Comparison of ENCODE assay signal across 8 cellular contexts in genomic region chr3:11719406-11720219, GRCh38.
A peak's percentile ranks its signal among the peaks of the same experiment; 100 is the strongest.
DNase-seq lines count a peak whose midpoint lies in the region; TF ChIP-seq lines count a peak whose summit lies in the region.

No MANE protein-coding gene starts in this region.

- no peak for TF ChIP-seq CTCF in H9 (conservative IDR thresholded peaks at IDR 0.05)
- TF ChIP-seq CTCF in VCaP (conservative IDR thresholded peaks at IDR 0.05) = no peak

- peaks cover 0 to 4% (median 0%) of the 10 kb centered on the region in 3 experiments; a peak in 2 of 7 replicates for H3K36me3 Mint-ChIP-seq in H9 (ENCODE audit: insufficient read depth in 1 of 3, low read depth in 3 of 3)

- H3K79me2 ChIP-seq in H9 (ENCODE audit: insufficient read depth, low read length) = peaks cover 2% of the 10 kb centered on the region; the same call in 1 of the 2 replicates

- H3K4me1 Mint-ChIP-seq in H9 = peaks cover 38 to 40% of the 10 kb centered on the region in 2 experiments

- H3K9me3 ChIP-seq in H9 (ENCODE audit: control insufficient read depth, low read depth, low read length) (no peaks in the 10 kb centered on the region), MG63 (no peaks in the 10 kb centered on the region), iPS-18a (ENCODE audit: control insufficient read depth, low read depth, low read length) (no peaks in the 10 kb centered on the region), skeletal muscle satellite cell (replicated peaks; ENCODE audit: low read length) (no peaks in the 10 kb centered on the region)

- H3K14ac ChIP-seq in H9 (ENCODE audit: insufficient read depth, low read length) = no peak overlapping the region

- peak overlapping the region; percentile 84 for H3K4me2 ChIP-seq in H9 (ENCODE audit: insufficient read depth, insufficient read length, low read length)
- peak overlapping the region; percentile 87 for H3K4me2 ChIP-seq in skeletal muscle satellite cell (ENCODE audit: low read length)

- no peaks in the 10 kb centered on the region for H3K36me3 ChIP-seq in MG63
- no peaks in the 10 kb centered on the region for H3K36me3 ChIP-seq in iPS-18a (ENCODE audit: control insufficient read depth, low read depth, low read length)
- no peaks in the 10 kb centered on the region for H3K36me3 ChIP-seq in skeletal muscle satellite cell (ENCODE audit: insufficient read depth, low read length)

- H3K9ac ChIP-seq in H9 (ENCODE audit: extremely low read depth, insufficient read length, low read length) = no peak overlapping the region
- peak overlapping the region; percentile 22 for H3K9ac ChIP-seq in iPS-18a (ENCODE audit: low read length)
- H3K9ac ChIP-seq in skeletal muscle satellite cell (ENCODE audit: low read depth, low read length) = peak overlapping the region; percentile 83

- no peak overlapping the region for H2BK5ac ChIP-seq in H9 (ENCODE audit: insufficient read length, low read length)

- no peak overlapping the region for H3K23ac ChIP-seq in H9 (ENCODE audit: insufficient read length, low read depth, low read length)

- H2AK5ac ChIP-seq in H9 (ENCODE audit: insufficient read length, low read length) = no peak overlapping the region

- no peak overlapping the region for H2BK120ac ChIP-seq in H9 (ENCODE audit: low read depth, low read length, poor library complexity, severe bottlenecking)

- in situ Hi-C loops in T47D (cut with HindIII; ENCODE audit: low pct_unique_long_range_greater_than_20kb, low sequenced_read_pairs) = no loop called here

- H3K27me3 ChIP-seq in H9 (ENCODE audit: insufficient read depth, low read length) (no peaks in the 10 kb centered on the region), MG63 (no peaks in the 10 kb centered on the region), iPS-18a (ENCODE audit: control insufficient read depth, insufficient read depth, low read length) (peaks cover 38% of the 10 kb centered on the region), skeletal muscle satellite cell (ENCODE audit: control insufficient read depth, insufficient read depth, low read length) (peaks cover 10% of the 10 kb centered on the region)

- H2BK12ac ChIP-seq in H9 (ENCODE audit: insufficient read length, low read depth, low read length) = no peak overlapping the region

- no peak overlapping the region for H3T11ph ChIP-seq in H9 (ENCODE audit: low read length)

- H2BK15ac ChIP-seq in H9 (ENCODE audit: low read depth, low read length) = no peak overlapping the region

- no peak overlapping the region for H3K56ac ChIP-seq in H9 (ENCODE audit: insufficient read length, low read depth, low read length)

- peaks cover 5% of the 10 kb centered on the region for H3K23me2 ChIP-seq in H9 (ENCODE audit: insufficient read length, low read depth, low read length, poor library complexity, severe bottlenecking)

- H3K4me3 Mint-ChIP-seq in H9 = peak overlapping the region; percentile 77 to 96

- H2AFZ ChIP-seq in H9 (ENCODE audit: low read length) = no peak overlapping the region

- H3K4me3 ChIP-seq in MG63 (peak overlapping the region; percentile 64), iPS-18a (ENCODE audit: low read length) (peak overlapping the region; percentile 90), skeletal muscle satellite cell (ENCODE audit: low read length) (peak overlapping the region; percentile 86)

- H3K27me3 Mint-ChIP-seq in H9 (ENCODE audit: low read depth) = peaks cover 21% of the 10 kb centered on the region

- no peak overlapping the region for H2BK20ac ChIP-seq in H9 (ENCODE audit: low read depth, low read length, poor library complexity, severe bottlenecking)

- no peak overlapping the region for H4K5ac ChIP-seq in H9 (ENCODE audit: insufficient read length, low read depth, low read length)

- H3K18ac ChIP-seq in H9 (ENCODE audit: insufficient read length, low read depth, low read length) = no peak overlapping the region

- DNase-seq in GF-D8 (lab: John Stamatoyannopoulos, UW) = peak; percentile 14
- peak; percentile 93 for DNase-seq in H9
- peak; percentile 68 for DNase-seq in MG63
- DNase-seq in T47D (ENCODE audit: low read depth in 1 of 2, low spot score in 1 of 2) = peak; percentile 98 to 99
- DNase-seq in inferior parietal cortex (ENCODE audit: extremely low spot score) = no peak

- no peak overlapping the region for H4K91ac ChIP-seq in H9 (ENCODE audit: insufficient read length, low read depth, low read length)

- no peaks in the 10 kb centered on the region; the same call in 1 of the 2 replicates for H3K4me1 ChIP-seq in H9 (ENCODE audit: insufficient read depth, low read length)
- peaks cover 13% of the 10 kb centered on the region for H3K4me1 ChIP-seq in iPS-18a (ENCODE audit: control insufficient read depth, low read depth, low read length)
- peaks cover 22% of the 10 kb centered on the region for H3K4me1 ChIP-seq in skeletal muscle satellite cell (ENCODE audit: control insufficient read depth, insufficient read depth, low read length)

- no peak overlapping the region for H3K4ac ChIP-seq in H9 (ENCODE audit: low read depth, low read length)

- no peaks in the 10 kb centered on the region for H4K20me1 ChIP-seq in H9 (ENCODE audit: control insufficient read depth, insufficient read depth, insufficient read length)

- H3K79me1 ChIP-seq in H9 (ENCODE audit: insufficient read depth, low read depth, low read length, poor library complexity, severe bottlenecking) = no peaks in the 10 kb centered on the region

- no CpG with 5 or more reads among the region's 105 CpGs for WGBS in H9 (ENCODE audit: extremely low coverage, insufficient read length, low lambda C conversion rate)

- H3K27ac ChIP-seq in H9 (ENCODE audit: insufficient read length, low read depth, low read length) (no peak overlapping the region), VCaP (peak overlapping the region; percentile 96), iPS-18a (ENCODE audit: low read length) (no peak overlapping the region)

- H4K8ac ChIP-seq in H9 (replicated peaks; ENCODE audit: insufficient read length, low read depth, low read length) = no peak overlapping the region

- H3K27ac Mint-ChIP-seq in H9 = no peak overlapping the region

- H3K9me3 Mint-ChIP-seq in H9 = 0 out of 5 replicates have a peak, but pooled peaks cover 0 to 3% of the 10 kb centered on the region in 2 experiments
